In genomic region chr13:87889241-87889640, GRCh38 we compare ENCODE assay signal across 15 cellular contexts.
"Had no signal": no experiment of that assay in that cellular context is flagged by ENCODE, and none has a peak within 500 bp of the region (broad histone marks: within the 10 kb centered on the region; RNA-seq: fewer than 3 reads in every experiment).

No MANE protein-coding gene starts in this region.

- ATAC-seq: activated T-helper 17 cell treated with anti-CD3 and anti-CD28 coated beads, Interleukin-2, amount 50 U/mL, for 72 hours; foreskin keratinocyte; left colon; naive thymus-derived CD8-positive, alpha-beta T cell; right cardiac atrium had no signal

- DNase-seq: activated CD4-positive, alpha-beta T cell treated with anti-CD3 and anti-CD28 coated beads, Interleukin-2, amount 10 ng/mL, durations not matched to agents 7 days and 5 days; activated CD4-positive, CD25-positive, alpha-beta regulatory T cell; activated naive CD4-positive, alpha-beta T cell treated with anti-CD3 and anti-CD28 coated beads, Interleukin-2, amount 50 U/mL, for 16 hours; activated T-cell treated with anti-CD3 and anti-CD28 coated beads for 4 hours; adrenal gland; foreskin keratinocyte; head of caudate nucleus; left colon; mammary epithelial cell; naive thymus-derived CD8-positive, alpha-beta T cell; nucleus accumbens; right cardiac atrium; thyroid gland; uterus had no signal
